19 cellular contexts compared by ENCODE assay signal in genomic region chr9:86355814-86356213, GRCh38. TPM values are rescaled to one million over a fixed set of nuclear protein-coding genes. Genes with fewer than 3 reads are reported as not detected.
DNase-seq lines count a peak whose midpoint lies in the region; ATAC-seq and TF ChIP-seq lines count a peak whose summit lies in the region.
"Had no signal": no experiment of that assay in that cellular context is flagged by ENCODE, and none has a peak within 500 bp of the region (broad histone marks: within the 10 kb centered on the region; RNA-seq: fewer than 3 reads in every experiment).

No MANE protein-coding gene starts in this region.

- intact Hi-C loops in prostate gland (cut with DNase I) = no loop called here

- TF ChIP-seq CTCF in RWPE1 (conservative IDR thresholded peaks at IDR 0.05; ENCODE audit: low read depth) (no peak), prostate gland (IDR thresholded peaks at IDR 0.05) (peak in 1 of 4 experiments; percentile 34)

- H3K4me3 Mint-ChIP-seq in T-helper 1 cell treated with Interleukin-12 subunit alpha and Interleukin-12 subunit beta and Interleukin-4 antibody, amounts not matched to agents 30 μg/mL and 1 μg/mL, for 36 hours = peak overlapping the region; percentile 83

- H3K27ac Mint-ChIP-seq in T-helper 1 cell treated with Interleukin-12 subunit alpha and Interleukin-12 subunit beta and Interleukin-4 antibody, amounts not matched to agents 30 μg/mL and 1 μg/mL, for 36 hours = no peak overlapping the region
- H3K27ac Mint-ChIP-seq: progenitor cell of endocrine pancreas had no signal

- H3K36me3 ChIP-seq in esophagus (ENCODE audit: control insufficient read depth in 2 of 2, insufficient read depth in 2 of 2, low read length in 1 of 2) = no peaks in the 10 kb centered on the region
- no peaks in the 10 kb centered on the region for H3K36me3 ChIP-seq in prostate gland

- H3K4me3 ChIP-seq in esophagus (ENCODE audit: low read depth in 1 of 2, low read length in 2 of 2) = no peak overlapping the region
- no peak overlapping the region for H3K4me3 ChIP-seq in prostate gland

- H3K9me3 Mint-ChIP-seq in T-helper 1 cell treated with Interleukin-12 subunit alpha and Interleukin-12 subunit beta and Interleukin-4 antibody, amounts not matched to agents 30 μg/mL and 1 μg/mL, for 36 hours = no peaks in the 10 kb centered on the region

- no peak for ATAC-seq in GM18868 (IDR thresholded peaks at IDR 0.05; ENCODE audit: unreplicated experiment)
- ATAC-seq: heart right ventricle, lower lobe of right lung, Panc1 had no signal

- peaks cover 23% of the 10 kb centered on the region for H3K27me3 Mint-ChIP-seq in T-helper 1 cell treated with Interleukin-12 subunit alpha and Interleukin-12 subunit beta and Interleukin-4 antibody, amounts not matched to agents 30 μg/mL and 1 μg/mL, for 36 hours (ENCODE audit: low read depth)

- CTCF ChIA-PET in RWPE1 (lab: Yijun Ruan, JAX) = interaction anchor here (0.6 to 0.7 kb wide), 4 partner anchors 15 to 536 kb away, joined by 3 to 5 read pairs (median 4); no protein-coding TSS in a partner anchor

- H3K27ac ChIP-seq in RWPE1 (no peak overlapping the region), esophagus (ENCODE audit: low read depth in 2 of 2, low read length in 1 of 2) (peak overlapping the region; percentile 74 to 91), prostate gland (peak overlapping the region; percentile 93 to 97)

- H3K4me1 ChIP-seq in esophagus (ENCODE audit: control insufficient read depth in 2 of 2, insufficient read depth in 2 of 2, low read length in 1 of 2) (peaks cover 0 to under 1% of the 10 kb centered on the region in 2 donors), prostate gland (replicated peaks) (no peaks in the 10 kb centered on the region)

- no peak for TF ChIP-seq POLR2A in prostate gland (IDR thresholded peaks at IDR 0.05)

- peaks cover 18% of the 10 kb centered on the region for H3K36me3 Mint-ChIP-seq in T-helper 1 cell treated with Interleukin-12 subunit alpha and Interleukin-12 subunit beta and Interleukin-4 antibody, amounts not matched to agents 30 μg/mL and 1 μg/mL, for 36 hours (ENCODE audit: low read depth)

- H3K9me3 ChIP-seq in esophagus (ENCODE audit: control insufficient read depth in 2 of 2, insufficient read depth in 1 of 2, low read depth in 1 of 2, low read length in 1 of 2) = no peaks in the 10 kb centered on the region
- H3K9me3 ChIP-seq in prostate gland = no peaks in the 10 kb centered on the region
- H3K9me3 ChIP-seq: BLaER1 treated with 17β-estradiol and CSF1 and Interleukin-3, amounts not matched to agents 10 nM and 100 nM; heart right ventricle; lower lobe of right lung had no signal

- DNase-seq in T-helper 1 cell (no peak), RWPE1 (ENCODE audit: low spot score) (peak; percentile 77), prostate gland (ENCODE audit: low spot score) (peak; percentile 58), NOMO-1 treated with dmso at 0.1 percent for 144 hours (lab: John Stamatoyannopoulos, UW; ENCODE audit: unreplicated experiment) (no peak), NCI-H187 (lab: John Stamatoyannopoulos, UW) (no peak)
- DNase-seq: 8988T; activated CD4-positive, alpha-beta T cell treated with anti-CD3 and anti-CD28 coated beads, Interleukin-2, amount 50 U/mL, for 4 hours; activated T-cell treated with anti-CD3 and anti-CD28 coated beads, Interleukin-2, amount 50 U/mL, for 48 hours; DMS153; heart right ventricle; lower lobe of right lung; NCI-H1436; NCI-H2171 treated with DMSO at 0.1 percent for 48 hours had no signal

- POLR2A ChIA-PET in RWPE1 (lab: Yijun Ruan, JAX; ENCODE audit: low non-redundant PET) = no interaction called here

- H3K4me1 Mint-ChIP-seq in T-helper 1 cell treated with Interleukin-12 subunit alpha and Interleukin-12 subunit beta and Interleukin-4 antibody, amounts not matched to agents 30 μg/mL and 1 μg/mL, for 36 hours (ENCODE audit: low read depth) = peaks cover 28% of the 10 kb centered on the region

- no peaks in the 10 kb centered on the region for H3K27me3 ChIP-seq in esophagus (ENCODE audit: control insufficient read depth in 1 of 2, insufficient read depth in 2 of 2, low read length in 2 of 2)
- no peaks in the 10 kb centered on the region for H3K27me3 ChIP-seq in prostate gland (replicated peaks; ENCODE audit: insufficient read depth)
- H3K27me3 ChIP-seq: heart right ventricle had no signal

- 65 to 78% methylated on average over 4 of the region's 4 CpGs for whole genome bisulfite sequencing in esophagus, 2 donors
- 79% methylated on average over 4 of the region's 4 CpGs for WGBS in prostate gland

RNA-seq across cellular contexts. Expression of gene TUT7, which starts 1.6 kb away (rescaled TPM):
- 10 to 100 TPM; 23.5 to 35.4 TPM for polyA plus RNA-seq in esophagus
- 100 to 1,000 TPM in 1 of 2 donors, 10 to 100 TPM in 1; 44.0 to 112 TPM for total RNA-seq in prostate gland

Comparison
In these comparisons a context has a peak if more than half of its experiments do, and no peak if none do; other contexts are left out.
1. DNase-seq: peak in RWPE1 (single experiment) and prostate gland (single experiment); none in T-helper 1 cell (0 of 5), NOMO-1 treated with dmso at 0.1 percent for 144 hours (single experiment) and NCI-H187 (0 of 2).